Comparison of ENCODE assay signal across 1 cellular context in genomic region chr18:36073676-36074075, GRCh38.
A peak's percentile ranks its signal among the peaks of the same experiment; 100 is the strongest.
TF ChIP-seq lines count a peak whose summit lies in the region.

No MANE protein-coding gene starts in this region.

TF ChIP-seq in HEK293T, 16 proteins besides CTCF, POLR2A, EP300 and RAD21 (continued from another document):
- TF ChIP-seq PKNOX1 (IDR thresholded peaks at IDR 0.05) (0 out of 2 replicates have a peak, but pooled peaks have one; percentile 4), HDGF (IDR thresholded peaks at IDR 0.05; ENCODE audit: borderline replicate concordance) (no peak), NFRKB (IDR thresholded peaks at IDR 0.05) (no peak)
